1 cellular context compared by ENCODE assay signal in the genomic region with DNA sequence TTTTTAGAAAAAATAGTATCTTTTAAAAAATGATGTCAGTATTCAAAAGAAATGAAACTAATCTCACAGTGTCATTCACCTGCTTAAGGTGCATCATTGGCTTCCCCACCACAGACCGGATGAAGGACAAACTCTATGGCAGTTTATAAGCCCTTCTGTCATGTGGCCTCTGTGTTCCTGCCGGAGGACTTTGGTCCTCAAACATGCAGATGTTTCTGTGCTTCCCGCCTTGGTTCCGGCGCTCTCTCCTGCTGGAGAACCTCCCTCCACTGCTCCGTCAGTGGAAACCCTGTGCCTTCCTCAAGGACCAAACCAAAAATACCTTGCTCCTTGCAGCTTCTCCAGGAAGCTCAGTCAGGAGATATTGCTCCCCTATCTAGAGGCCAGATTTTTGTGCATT.
TF ChIP-seq lines count a peak whose summit lies in the region.

No MANE protein-coding gene starts in this region.

TF ChIP-seq in GM23338, 12 proteins besides CTCF, POLR2A, EP300 and RAD21 (continued from another document):
- TF ChIP-seq, protein P1, sequence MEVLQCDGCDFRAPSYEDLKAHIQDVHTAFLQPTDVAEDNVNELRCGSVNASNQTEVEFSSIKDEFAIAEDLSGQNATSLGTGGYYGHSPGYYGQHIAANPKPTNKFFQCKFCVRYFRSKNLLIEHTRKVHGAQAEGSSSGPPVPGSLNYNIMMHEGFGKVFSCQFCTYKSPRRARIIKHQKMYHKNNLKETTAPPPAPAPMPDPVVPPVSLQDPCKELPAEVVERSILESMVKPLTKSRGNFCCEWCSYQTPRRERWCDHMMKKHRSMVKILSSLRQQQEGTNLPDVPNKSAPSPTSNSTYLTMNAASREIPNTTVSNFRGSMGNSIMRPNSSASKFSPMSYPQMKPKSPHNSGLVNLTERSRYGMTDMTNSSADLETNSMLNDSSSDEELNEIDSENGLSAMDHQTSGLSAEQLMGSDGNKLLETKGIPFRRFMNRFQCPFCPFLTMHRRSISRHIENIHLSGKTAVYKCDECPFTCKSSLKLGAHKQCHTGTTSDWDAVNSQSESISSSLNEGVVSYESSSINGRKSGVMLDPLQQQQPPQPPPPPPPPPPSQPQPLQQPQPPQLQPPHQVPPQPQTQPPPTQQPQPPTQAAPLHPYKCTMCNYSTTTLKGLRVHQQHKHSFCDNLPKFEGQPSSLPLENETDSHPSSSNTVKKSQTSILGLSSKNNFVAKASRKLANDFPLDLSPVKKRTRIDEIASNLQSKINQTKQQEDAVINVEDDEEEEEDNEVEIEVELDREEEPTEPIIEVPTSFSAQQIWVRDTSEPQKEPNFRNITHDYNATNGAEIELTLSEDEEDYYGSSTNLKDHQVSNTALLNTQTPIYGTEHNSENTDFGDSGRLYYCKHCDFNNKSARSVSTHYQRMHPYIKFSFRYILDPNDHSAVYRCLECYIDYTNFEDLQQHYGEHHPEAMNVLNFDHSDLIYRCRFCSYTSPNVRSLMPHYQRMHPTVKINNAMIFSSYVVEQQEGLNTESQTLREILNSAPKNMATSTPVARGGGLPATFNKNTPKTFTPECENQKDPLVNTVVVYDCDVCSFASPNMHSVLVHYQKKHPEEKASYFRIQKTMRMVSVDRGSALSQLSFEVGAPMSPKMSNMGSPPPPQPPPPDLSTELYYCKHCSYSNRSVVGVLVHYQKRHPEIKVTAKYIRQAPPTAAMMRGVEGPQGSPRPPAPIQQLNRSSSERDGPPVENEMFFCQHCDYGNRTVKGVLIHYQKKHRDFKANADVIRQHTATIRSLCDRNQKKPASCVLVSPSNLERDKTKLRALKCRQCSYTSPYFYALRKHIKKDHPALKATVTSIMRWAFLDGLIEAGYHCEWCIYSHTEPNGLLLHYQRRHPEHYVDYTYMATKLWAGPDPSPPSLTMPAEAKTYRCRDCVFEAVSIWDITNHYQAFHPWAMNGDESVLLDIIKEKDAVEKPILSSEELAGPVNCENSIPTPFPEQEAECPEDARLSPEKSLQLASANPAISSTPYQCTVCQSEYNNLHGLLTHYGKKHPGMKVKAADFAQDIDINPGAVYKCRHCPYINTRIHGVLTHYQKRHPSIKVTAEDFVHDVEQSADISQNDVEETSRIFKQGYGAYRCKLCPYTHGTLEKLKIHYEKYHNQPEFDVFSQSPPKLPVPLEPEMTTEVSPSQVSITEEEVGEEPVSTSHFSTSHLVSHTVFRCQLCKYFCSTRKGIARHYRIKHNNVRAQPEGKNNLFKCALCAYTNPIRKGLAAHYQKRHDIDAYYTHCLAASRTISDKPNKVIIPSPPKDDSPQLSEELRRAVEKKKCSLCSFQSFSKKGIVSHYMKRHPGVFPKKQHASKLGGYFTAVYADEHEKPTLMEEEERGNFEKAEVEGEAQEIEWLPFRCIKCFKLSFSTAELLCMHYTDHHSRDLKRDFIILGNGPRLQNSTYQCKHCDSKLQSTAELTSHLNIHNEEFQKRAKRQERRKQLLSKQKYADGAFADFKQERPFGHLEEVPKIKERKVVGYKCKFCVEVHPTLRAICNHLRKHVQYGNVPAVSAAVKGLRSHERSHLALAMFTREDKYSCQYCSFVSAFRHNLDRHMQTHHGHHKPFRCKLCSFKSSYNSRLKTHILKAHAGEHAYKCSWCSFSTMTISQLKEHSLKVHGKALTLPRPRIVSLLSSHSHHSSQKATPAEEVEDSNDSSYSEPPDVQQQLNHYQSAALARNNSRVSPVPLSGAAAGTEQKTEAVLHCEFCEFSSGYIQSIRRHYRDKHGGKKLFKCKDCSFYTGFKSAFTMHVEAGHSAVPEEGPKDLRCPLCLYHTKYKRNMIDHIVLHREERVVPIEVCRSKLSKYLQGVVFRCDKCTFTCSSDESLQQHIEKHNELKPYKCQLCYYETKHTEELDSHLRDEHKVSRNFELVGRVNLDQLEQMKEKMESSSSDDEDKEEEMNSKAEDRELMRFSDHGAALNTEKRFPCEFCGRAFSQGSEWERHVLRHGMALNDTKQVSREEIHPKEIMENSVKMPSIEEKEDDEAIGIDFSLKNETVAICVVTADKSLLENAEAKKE (CRISPR knock-in tag; IDR thresholded peaks at IDR 0.05), result no peak
- TF ChIP-seq POLR2AphosphoS5 (IDR thresholded peaks at IDR 0.05; ENCODE audit: low read depth) (no peak), ZNF331 (CRISPR knock-in tag; IDR thresholded peaks at IDR 0.05; ENCODE audit: low read depth) (no peak), NANOG (IDR thresholded peaks at IDR 0.05; ENCODE audit: borderline replicate concordance) (no peak), JUNB (IDR thresholded peaks at IDR 0.05; ENCODE audit: unreplicated experiment) (no peak), STAT1 (IDR thresholded peaks at IDR 0.05; ENCODE audit: unreplicated experiment) (no peak)
- TF ChIP-seq, protein P2, sequence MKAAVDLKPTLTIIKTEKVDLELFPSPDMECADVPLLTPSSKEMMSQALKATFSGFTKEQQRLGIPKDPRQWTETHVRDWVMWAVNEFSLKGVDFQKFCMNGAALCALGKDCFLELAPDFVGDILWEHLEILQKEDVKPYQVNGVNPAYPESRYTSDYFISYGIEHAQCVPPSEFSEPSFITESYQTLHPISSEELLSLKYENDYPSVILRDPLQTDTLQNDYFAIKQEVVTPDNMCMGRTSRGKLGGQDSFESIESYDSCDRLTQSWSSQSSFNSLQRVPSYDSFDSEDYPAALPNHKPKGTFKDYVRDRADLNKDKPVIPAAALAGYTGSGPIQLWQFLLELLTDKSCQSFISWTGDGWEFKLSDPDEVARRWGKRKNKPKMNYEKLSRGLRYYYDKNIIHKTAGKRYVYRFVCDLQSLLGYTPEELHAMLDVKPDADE (IDR thresholded peaks at IDR 0.05), result no peak
